27 cellular contexts compared by ENCODE assay signal in the genomic region with DNA sequence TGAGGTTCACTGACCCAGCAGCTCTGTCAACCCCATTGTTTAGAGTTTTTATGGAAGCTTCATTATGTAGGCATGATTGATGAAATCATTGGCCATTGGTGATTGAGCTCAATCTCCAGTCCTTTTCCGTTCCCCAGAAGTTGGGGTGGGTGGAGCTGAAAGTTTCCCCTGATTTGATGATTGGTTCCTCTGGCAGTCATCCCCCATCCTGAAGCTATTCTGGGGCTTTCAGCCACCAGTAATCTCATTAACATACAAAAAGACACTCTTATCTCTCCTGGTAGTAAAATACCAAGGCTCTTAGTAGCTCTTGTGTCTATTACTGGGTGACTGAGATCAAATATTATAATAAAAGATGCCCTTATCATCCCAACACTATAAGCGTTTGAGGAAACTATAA.
"Had no signal": no experiment of that assay in that cellular context is flagged by ENCODE, and none has a peak within 500 bp of the region (broad histone marks: within the 10 kb centered on the region; RNA-seq: fewer than 3 reads in every experiment).

No MANE protein-coding gene starts in this region.

- H3K27ac ChIP-seq: lower lobe of right lung, neutrophil, parathyroid adenoma, right lobe of liver, thoracic aorta, tibial nerve, upper lobe of left lung had no signal

- H3K27me3 Mint-ChIP-seq: effector memory CD8-positive, alpha-beta T cell; naive B cell; natural killer cell treated with Interleukin-12 subunit alpha and Interleukin-12 subunit beta and Interleukin-15 and Interleukin-18, amount 100 ng/mL, for 72 hours; progenitor cell of endocrine pancreas; stimulated activated naive CD8-positive, alpha-beta T cell treated with anti-CD3 and anti-CD28 coated beads, Interleukin-15, Interleukin-2, amounts not matched to agents 100 ng/mL and 50 ng/mL, for 24 hours had no signal

- H3K9me3 ChIP-seq: lower lobe of right lung, mucosa of descending colon, neutrophil, right lobe of liver, thoracic aorta, tibial nerve, upper lobe of left lung had no signal

- H3K9me3 Mint-ChIP-seq: effector memory CD8-positive, alpha-beta T cell; immature natural killer cell; natural killer cell treated with Interleukin-12 subunit alpha and Interleukin-12 subunit beta and Interleukin-15 and Interleukin-18, amount 100 ng/mL, for 72 hours had no signal

- DNase-seq: cortex of kidney; effector memory CD8-positive, alpha-beta T cell; hypothalamus; immature natural killer cell; islet precursor cell; kidney glomerular epithelial cell; left colon; left ventricle myocardium superior; lower lobe of right lung; mucosa of descending colon; naive B cell; right lobe of liver; small intestine; stimulated activated CD4-positive, alpha-beta T cell treated with anti-CD3 and anti-CD28 coated beads, Interleukin-15, amount 100 ng/mL, for 24 hours; stimulated activated CD4-positive, alpha-beta T cell treated with anti-CD3 and anti-CD28 coated beads, Interleukin-2, amount 100 ng/mL, for 48 hours; stimulated activated naive B cell treated with anti-CD40 and anti-IgM and Interleukin-4, amounts not matched to agents 10 μg/mL and 1 μg/mL and 100 μg/mL, for 72 hours; upper lobe of left lung had no signal

- H3K27me3 ChIP-seq: neutrophil, right lobe of liver, tibial nerve, upper lobe of left lung had no signal

- H3K36me3 ChIP-seq: lower lobe of right lung, neutrophil, right lobe of liver, thoracic aorta, tibial nerve, upper lobe of left lung had no signal

- H3K4me3 Mint-ChIP-seq: effector memory CD8-positive, alpha-beta T cell; immature natural killer cell; memory B cell; mesothelial cell of epicardium; naive B cell; natural killer cell treated with Interleukin-12 subunit alpha and Interleukin-12 subunit beta and Interleukin-15 and Interleukin-18, amount 100 ng/mL, for 72 hours; neural crest cell; stimulated activated naive B cell treated with anti-CD40 and anti-IgM and Interleukin-4, amounts not matched to agents 10 μg/mL and 1 μg/mL and 100 μg/mL, for 72 hours; stimulated activated naive CD8-positive, alpha-beta T cell treated with anti-CD3 and anti-CD28 coated beads, Interleukin-15, Interleukin-2, amounts not matched to agents 100 ng/mL and 50 ng/mL, for 24 hours had no signal

- H3K4me1 ChIP-seq: lower lobe of right lung, parathyroid adenoma, right lobe of liver, upper lobe of left lung had no signal

- H3K9ac ChIP-seq: parathyroid adenoma had no signal

- H3K36me3 Mint-ChIP-seq: natural killer cell treated with Interleukin-12 subunit alpha and Interleukin-12 subunit beta and Interleukin-15 and Interleukin-18, amount 100 ng/mL, for 72 hours; stimulated activated naive B cell treated with anti-CD40 and anti-IgM and Interleukin-4, amounts not matched to agents 10 μg/mL and 1 μg/mL and 100 μg/mL, for 72 hours had no signal

- H3K4me3 ChIP-seq: lower lobe of right lung, mucosa of descending colon, right lobe of liver, thoracic aorta, tibial nerve, upper lobe of left lung had no signal

- H3K4me1 Mint-ChIP-seq: neural crest cell had no signal

- ATAC-seq: effector memory CD8-positive, alpha-beta T cell; left colon; left ventricle myocardium superior; lower lobe of right lung; mucosa of descending colon; natural killer cell treated with Interleukin-12 subunit alpha and Interleukin-12 subunit beta and Interleukin-15 and Interleukin-18, amount 100 ng/mL, for 72 hours; right lobe of liver; stimulated activated naive B cell treated with anti-CD40 and anti-IgM and Interleukin-4, amounts not matched to agents 10 μg/mL and 1 μg/mL and 100 μg/mL, for 72 hours had no signal

- H3K27ac Mint-ChIP-seq: effector memory CD8-positive, alpha-beta T cell; memory B cell; mesothelial cell of epicardium; natural killer cell treated with Interleukin-12 subunit alpha and Interleukin-12 subunit beta and Interleukin-15 and Interleukin-18, amount 100 ng/mL, for 72 hours; progenitor cell of endocrine pancreas; stimulated activated naive B cell treated with anti-CD40 and anti-IgM and Interleukin-4, amounts not matched to agents 10 μg/mL and 1 μg/mL and 100 μg/mL, for 72 hours; stimulated activated naive CD8-positive, alpha-beta T cell treated with anti-CD3 and anti-CD28 coated beads, Interleukin-15, Interleukin-2, amounts not matched to agents 100 ng/mL and 50 ng/mL, for 24 hours had no signal
